Comparison of ENCODE assay signal across 9 cellular contexts in the genomic region with DNA sequence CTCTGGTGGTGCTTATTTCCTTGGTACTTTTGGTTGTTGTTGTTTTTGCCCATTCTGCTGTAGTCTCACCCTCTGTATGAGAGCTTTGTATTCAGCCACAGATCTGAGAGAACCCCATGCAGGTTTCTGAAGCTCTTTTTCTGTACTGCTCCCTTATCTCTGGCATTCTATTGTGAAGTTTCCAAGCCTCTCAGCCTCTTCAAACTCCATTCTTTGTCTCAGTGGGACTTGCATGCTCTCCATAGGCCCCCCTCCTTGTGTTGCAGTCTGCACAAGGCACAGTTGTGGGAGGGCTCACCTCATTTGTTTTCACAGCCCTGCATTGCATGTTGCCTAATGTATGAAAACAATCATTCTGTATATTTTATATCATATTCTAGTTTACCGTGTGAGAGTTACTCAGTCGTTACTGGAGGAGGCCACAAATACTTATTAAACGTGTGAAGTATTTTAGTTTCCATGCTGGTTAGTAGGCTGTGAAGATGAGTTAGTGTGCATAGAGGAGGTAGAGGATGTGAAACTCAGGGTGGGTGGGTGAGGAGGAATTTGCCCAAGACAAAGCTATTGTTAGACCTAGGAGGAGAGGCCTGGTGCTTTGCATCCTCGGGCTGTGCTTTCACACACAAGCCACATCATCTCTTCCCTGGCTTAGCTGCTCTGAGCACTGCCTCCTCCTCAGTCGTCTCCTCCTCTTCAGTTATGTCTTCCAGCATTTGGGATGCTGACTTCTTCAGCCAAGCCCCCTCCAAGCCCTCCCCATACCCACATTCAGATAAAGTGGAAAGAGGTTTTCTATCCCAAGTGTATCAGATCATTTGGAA. TPM values are rescaled to one million over a fixed set of nuclear protein-coding genes. Genes with fewer than 3 reads are reported as not detected.
DNase-seq lines count a peak whose midpoint lies in the region; ATAC-seq, FAIRE-seq and TF ChIP-seq lines count a peak whose summit lies in the region.
"Had no signal": no experiment of that assay in that cellular context is flagged by ENCODE, and none has a peak within 500 bp of the region (broad histone marks: within the 10 kb centered on the region; RNA-seq: fewer than 3 reads in every experiment).

No MANE protein-coding gene starts in this region.

- no peak overlapping the region for H3K27ac ChIP-seq in PC-3 (ENCODE audit: low read length)
- H3K27ac ChIP-seq: neutrophil had no signal

- no peaks in the 10 kb centered on the region for H3F3A ChIP-seq in PC-3 (ENCODE audit: low read length, unreplicated experiment)

- H3K9me3 ChIP-seq in PC-3 (ENCODE audit: low read length): no peaks in the 10 kb centered on the region
- H3K9me3 ChIP-seq: neutrophil had no signal

- H3K4me1 ChIP-seq in PC-3 (ENCODE audit: insufficient read depth, low read length): peaks cover 21% of the 10 kb centered on the region

- FAIRE-seq in RCC 7860 (lab: Jason Lieb, UNC): no peak

- no peaks in the 10 kb centered on the region for H3K79me2 ChIP-seq in PC-3 (ENCODE audit: low read length)

- intact Hi-C loops in PC-3 (cut with micrococcal nuclease): no loop called here

- H3K27me3 ChIP-seq in PC-3 (ENCODE audit: low read length): no peaks in the 10 kb centered on the region
- H3K27me3 ChIP-seq: neutrophil had no signal

- ATAC-seq in GM18498 (IDR thresholded peaks at IDR 0.05; ENCODE audit: unreplicated experiment): peak; percentile 37
- peak; percentile 26 for ATAC-seq in GM21786 (IDR thresholded peaks at IDR 0.05; ENCODE audit: unreplicated experiment)
- peak; percentile 34 for ATAC-seq in esophagus mucosa
- no peak for ATAC-seq in PC-3

- no peaks in the 10 kb centered on the region for H4K20me1 ChIP-seq in PC-3 (ENCODE audit: low read length)

- H3K36me3 ChIP-seq in PC-3 (ENCODE audit: low read depth, low read length): no peaks in the 10 kb centered on the region
- H3K36me3 ChIP-seq: neutrophil had no signal

- H3K4me2 ChIP-seq in PC-3 (ENCODE audit: low read length): no peak overlapping the region

- no peak for TF ChIP-seq CTCF in PC-3 (conservative IDR thresholded peaks at IDR 0.05; ENCODE audit: low read depth, low read length)

- CTCF ChIA-PET in PC-3 (lab: Charles Lee): no interaction called here

- no peak overlapping the region for H2AFZ ChIP-seq in PC-3 (ENCODE audit: low read length)

- no peak overlapping the region for H3K4me3 ChIP-seq in PC-3 (ENCODE audit: low read length)

- POLR2A ChIA-PET in PC-3 (lab: Charles Lee; ENCODE audit: unreplicated experiment): no interaction called here

- no peaks in the 10 kb centered on the region for H3K9me2 ChIP-seq in PC-3 (replicated peaks; ENCODE audit: low read length)

- no peak overlapping the region for H3K9ac ChIP-seq in PC-3 (ENCODE audit: low read length)

- no TSS peak for BruUV-seq in PC-3 (replicated peaks; lab: Mats Ljungman, UMichigan)

- DNase-seq in NOMO-1 treated with DMSO at 0.1 percent for 48 hours (lab: John Stamatoyannopoulos, UW; ENCODE audit: unreplicated experiment) (peak; percentile 91), RCC 7860 (ENCODE audit: low spot score) (no peak), NCI-H1694 treated with DMSO at 0.1 percent for 48 hours (lab: John Stamatoyannopoulos, UW) (no peak), PC-3 (no peak), NCI-H1105 treated with DMSO at 0.1 percent for 48 hours (lab: John Stamatoyannopoulos, UW) (no peak)

RNA-seq across cellular contexts. Expression of gene CHI3L2, which starts 7.8 kb away (rescaled TPM):
- total RNA-seq in esophagus mucosa: 7.7 TPM
- 0.55 TPM in 1 of 2 replicates, not detected in the other for total RNA-seq in PC-3 (2014; rRNA removed)

RNA-seq across cellular contexts. Expression of gene DENND2D, which starts 19.2 kb away (rescaled TPM):
- total RNA-seq in esophagus mucosa: 47.5 TPM
- 3.2 and 4.0 TPM in 2 replicates for total RNA-seq in PC-3 (2014; rRNA removed)
